ENCODE assay signal across 1 cellular context in the genomic region with DNA sequence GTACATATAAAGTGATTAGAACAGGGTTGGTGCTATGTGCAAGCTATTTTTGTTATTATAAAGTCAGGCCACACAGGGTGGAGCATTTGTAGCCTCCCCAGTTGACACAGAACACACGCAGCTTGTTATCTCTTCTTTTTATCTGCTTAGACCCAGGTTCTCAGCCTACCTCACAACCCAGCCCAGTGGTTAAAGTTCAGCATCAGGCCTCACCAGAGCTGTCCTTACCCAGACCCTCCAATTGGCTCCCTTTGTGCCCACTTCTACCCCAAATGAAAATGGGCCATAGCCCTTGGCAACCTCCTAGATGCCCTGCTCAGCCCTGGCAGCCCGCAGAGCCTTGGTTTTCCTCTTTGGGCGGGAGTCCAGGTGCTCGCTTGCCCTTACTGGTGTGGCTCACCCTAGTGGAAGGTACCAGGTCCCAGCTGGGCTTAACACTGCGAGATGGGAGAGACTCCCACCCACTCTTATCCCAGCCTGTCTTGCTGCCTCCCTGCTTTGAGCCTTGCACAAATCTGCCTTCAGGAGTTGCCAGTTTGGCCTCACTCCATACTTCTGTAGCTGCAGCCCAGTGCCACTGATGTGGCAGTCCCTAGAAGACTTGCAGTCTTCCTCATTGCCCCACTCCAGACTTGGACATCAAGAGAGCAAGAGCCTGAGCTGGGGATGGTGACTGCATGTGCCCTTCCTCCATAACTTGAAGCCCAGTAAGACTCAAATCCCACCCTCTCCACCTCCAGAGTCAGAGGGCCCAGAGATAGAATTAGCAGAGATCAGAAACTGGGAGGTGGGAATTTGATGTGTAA.
TF ChIP-seq lines count a peak whose summit lies in the region.

No MANE protein-coding gene starts in this region.

TF ChIP-seq in neural cell, 6 proteins besides CTCF, POLR2A, EP300 and RAD21:
- TF ChIP-seq, protein P1, sequence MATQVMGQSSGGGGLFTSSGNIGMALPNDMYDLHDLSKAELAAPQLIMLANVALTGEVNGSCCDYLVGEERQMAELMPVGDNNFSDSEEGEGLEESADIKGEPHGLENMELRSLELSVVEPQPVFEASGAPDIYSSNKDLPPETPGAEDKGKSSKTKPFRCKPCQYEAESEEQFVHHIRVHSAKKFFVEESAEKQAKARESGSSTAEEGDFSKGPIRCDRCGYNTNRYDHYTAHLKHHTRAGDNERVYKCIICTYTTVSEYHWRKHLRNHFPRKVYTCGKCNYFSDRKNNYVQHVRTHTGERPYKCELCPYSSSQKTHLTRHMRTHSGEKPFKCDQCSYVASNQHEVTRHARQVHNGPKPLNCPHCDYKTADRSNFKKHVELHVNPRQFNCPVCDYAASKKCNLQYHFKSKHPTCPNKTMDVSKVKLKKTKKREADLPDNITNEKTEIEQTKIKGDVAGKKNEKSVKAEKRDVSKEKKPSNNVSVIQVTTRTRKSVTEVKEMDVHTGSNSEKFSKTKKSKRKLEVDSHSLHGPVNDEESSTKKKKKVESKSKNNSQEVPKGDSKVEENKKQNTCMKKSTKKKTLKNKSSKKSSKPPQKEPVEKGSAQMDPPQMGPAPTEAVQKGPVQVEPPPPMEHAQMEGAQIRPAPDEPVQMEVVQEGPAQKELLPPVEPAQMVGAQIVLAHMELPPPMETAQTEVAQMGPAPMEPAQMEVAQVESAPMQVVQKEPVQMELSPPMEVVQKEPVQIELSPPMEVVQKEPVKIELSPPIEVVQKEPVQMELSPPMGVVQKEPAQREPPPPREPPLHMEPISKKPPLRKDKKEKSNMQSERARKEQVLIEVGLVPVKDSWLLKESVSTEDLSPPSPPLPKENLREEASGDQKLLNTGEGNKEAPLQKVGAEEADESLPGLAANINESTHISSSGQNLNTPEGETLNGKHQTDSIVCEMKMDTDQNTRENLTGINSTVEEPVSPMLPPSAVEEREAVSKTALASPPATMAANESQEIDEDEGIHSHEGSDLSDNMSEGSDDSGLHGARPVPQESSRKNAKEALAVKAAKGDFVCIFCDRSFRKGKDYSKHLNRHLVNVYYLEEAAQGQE (IDR thresholded peaks at IDR 0.05; ENCODE audit: borderline replicate concordance): no peak
- TF ChIP-seq MXI1 (conservative IDR thresholded peaks at IDR 0.05; ENCODE audit: poor library complexity, severe bottlenecking): no peak
- no peak for TF ChIP-seq EZH2 (IDR thresholded peaks at IDR 0.05; ENCODE audit: borderline replicate concordance, insufficient read depth, low read length, poor library complexity, severe bottlenecking)
- no peak for TF ChIP-seq TAF1 (IDR thresholded peaks at IDR 0.05; ENCODE audit: low read depth)
- no peak for TF ChIP-seq POLR2AphosphoS5 (IDR thresholded peaks at IDR 0.05)
- TF ChIP-seq SMC3 (conservative IDR thresholded peaks at IDR 0.05; ENCODE audit: poor library complexity): no peak
